Comparison of ENCODE assay signal across 10 cellular contexts in the genomic region with DNA sequence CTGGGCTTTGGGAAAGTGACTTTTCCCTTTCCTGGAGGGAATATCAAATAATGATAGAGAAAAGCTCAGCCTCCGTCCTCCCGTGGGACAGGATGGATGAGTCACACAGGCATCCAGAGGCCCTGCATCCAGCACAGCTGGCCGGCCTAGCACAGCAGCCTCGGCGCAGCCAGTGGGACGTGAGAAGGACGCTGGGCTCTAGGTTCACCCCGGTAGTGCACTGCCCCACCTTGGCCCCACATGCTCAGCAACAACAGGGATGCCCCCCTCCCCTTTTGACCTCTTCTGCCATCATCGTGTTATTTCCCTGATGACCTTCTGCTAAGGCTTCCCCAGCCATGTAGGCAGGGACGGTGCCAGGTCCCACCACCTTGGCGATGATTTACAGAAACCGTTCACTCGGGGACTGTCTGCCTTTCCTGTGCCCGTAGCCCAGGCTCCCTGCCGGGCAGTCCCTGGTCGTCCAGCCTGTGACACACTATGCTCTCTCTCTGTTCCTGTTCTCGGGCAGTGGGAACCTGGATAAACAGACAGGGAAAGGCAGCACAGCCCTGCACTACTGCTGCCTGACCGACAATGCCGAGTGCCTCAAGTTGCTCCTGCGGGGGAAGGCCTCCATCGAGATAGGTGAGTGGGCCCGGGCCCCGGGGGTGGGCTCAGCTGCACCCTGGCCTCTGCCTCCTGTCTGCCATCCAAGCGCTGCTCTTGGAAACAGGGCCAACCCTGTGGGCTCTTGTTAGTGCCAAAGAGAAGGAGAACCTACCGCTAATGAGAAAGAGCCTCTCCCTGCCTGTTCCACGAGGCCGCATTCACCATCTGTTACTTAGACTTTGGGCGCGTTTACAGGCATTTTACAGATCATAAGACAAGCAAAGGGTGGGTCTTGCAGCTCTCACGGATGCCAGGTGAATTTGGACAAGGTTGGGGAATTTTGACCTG. TPM values are rescaled to one million over a fixed set of nuclear protein-coding genes. Genes with fewer than 3 reads are reported as not detected.
DNase-seq lines count a peak whose midpoint lies in the region; ATAC-seq and TF ChIP-seq lines count a peak whose summit lies in the region.
"Had no signal": no experiment of that assay in that cellular context is flagged by ENCODE, and none has a peak within 500 bp of the region (broad histone marks: within the 10 kb centered on the region; RNA-seq: fewer than 3 reads in every experiment).

No MANE protein-coding gene starts in this region.

- H3T11ph ChIP-seq in H9 (ENCODE audit: low read length): no peak overlapping the region

- no peaks in the 10 kb centered on the region for H3K27me3 ChIP-seq in H9 (ENCODE audit: insufficient read depth, low read length)
- H3K27me3 ChIP-seq in heart left ventricle: no peaks in the 10 kb centered on the region

- no peak overlapping the region for H3K4ac ChIP-seq in H9 (ENCODE audit: low read depth, low read length)

- H3K9me3 Mint-ChIP-seq in H9: no peaks in the 10 kb centered on the region

- H3K27ac ChIP-seq in H9 (ENCODE audit: insufficient read length, low read depth, low read length): no peak overlapping the region
- H3K27ac ChIP-seq in angular gyrus (ENCODE audit: low read depth, low read length): peak overlapping the region; percentile 56
- peak overlapping the region in 11 of 12 donors; percentile 19 to 88 (median 67) for H3K27ac ChIP-seq in heart left ventricle

- intact Hi-C loops in heart left ventricle (cut with DNase I): no loop called here

- DNase-seq in H9: peak; percentile 52
- DNase-seq in heart left ventricle: peak; percentile 83 to 92 (median 88)
- DNase-seq in smooth muscle cell of the brain vasculature (ENCODE audit: low read depth, low spot score): peak; percentile 61
- DNase-seq in DMS114 treated with DMSO at 0.1 percent for 48 hours (lab: John Stamatoyannopoulos, UW; ENCODE audit: unreplicated experiment): no peak
- DNase-seq: activated CD8-positive, alpha-beta T cell treated with anti-CD3 and anti-CD28 coated beads, Interleukin-2, amount 10 ng/mL, durations not matched to agents 7 days and 5 days; NCI-H1092 treated with DMSO at 0.1 percent for 48 hours had no signal

- no peak overlapping the region for H3K23ac ChIP-seq in H9 (ENCODE audit: insufficient read length, low read depth, low read length)

- H3K18ac ChIP-seq in H9 (ENCODE audit: insufficient read length, low read depth, low read length): no peak overlapping the region

- H3K4me1 ChIP-seq in H9 (ENCODE audit: insufficient read depth, low read length) (peaks cover 6% of the 10 kb centered on the region; the same call in 1 of the 2 replicates), heart left ventricle (peaks cover 0 to 40% (median 18%) of the 10 kb centered on the region in 12 donors)

- no peak overlapping the region for H3K4me2 ChIP-seq in H9 (ENCODE audit: insufficient read depth, insufficient read length, low read length)

- no CpG with 5 or more reads among the region's 30 CpGs for WGBS in H9 (ENCODE audit: extremely low coverage, insufficient read length, low lambda C conversion rate)
- 67 to 78% (median 72%) methylated on average over 27 to 30 of the region's 30 CpGs for WGBS in heart left ventricle, 4 donors

- H3K9ac ChIP-seq in H9 (ENCODE audit: extremely low read depth, insufficient read length, low read length): no peak overlapping the region

- H2BK12ac ChIP-seq in H9 (ENCODE audit: insufficient read length, low read depth, low read length): no peak overlapping the region

- H3K27me3 Mint-ChIP-seq in H9 (ENCODE audit: low read depth): no peaks in the 10 kb centered on the region

- no peaks in the 10 kb centered on the region for H3K9me3 ChIP-seq in H9 (ENCODE audit: control insufficient read depth, low read depth, low read length)
- H3K9me3 ChIP-seq in heart left ventricle: no peaks in the 10 kb centered on the region

- no peaks in the 10 kb centered on the region for H4K20me1 ChIP-seq in H9 (ENCODE audit: control insufficient read depth, insufficient read depth, insufficient read length)

- no peak overlapping the region for H3K14ac ChIP-seq in H9 (ENCODE audit: insufficient read depth, low read length)

- H3K79me1 ChIP-seq in H9 (ENCODE audit: insufficient read depth, low read depth, low read length, poor library complexity, severe bottlenecking): no peaks in the 10 kb centered on the region

- TF ChIP-seq CTCF in H9 (conservative IDR thresholded peaks at IDR 0.05): no peak
- TF ChIP-seq CTCF in heart left ventricle (IDR thresholded peaks at IDR 0.05): no peak

- no peak overlapping the region for H3K4me3 Mint-ChIP-seq in H9
- H3K4me3 Mint-ChIP-seq: activated CD8-positive, alpha-beta T cell treated with anti-CD3 and anti-CD28 coated beads, Interleukin-2, amount 10 ng/mL, durations not matched to agents 7 days and 5 days had no signal

- H3K27ac Mint-ChIP-seq in H9: peak overlapping the region in 2 of 3 experiments; percentile 55 to 68; a peak in 4 of 7 replicates
- H3K27ac Mint-ChIP-seq: activated CD8-positive, alpha-beta T cell treated with anti-CD3 and anti-CD28 coated beads, Interleukin-2, amount 10 ng/mL, durations not matched to agents 7 days and 5 days had no signal

- no peak for TF ChIP-seq POLR2A in heart left ventricle (IDR thresholded peaks at IDR 0.05)

- H2BK15ac ChIP-seq in H9 (ENCODE audit: low read depth, low read length): no peak overlapping the region

- peaks cover 24 to 47% (median 41%) of the 10 kb centered on the region in 3 experiments for H3K36me3 Mint-ChIP-seq in H9 (ENCODE audit: insufficient read depth in 1 of 3, low read depth in 3 of 3)

- no peak overlapping the region for H2BK120ac ChIP-seq in H9 (ENCODE audit: low read depth, low read length, poor library complexity, severe bottlenecking)

- ATAC-seq in heart left ventricle (peak; percentile 71 to 89 (median 84)), GM21529 (IDR thresholded peaks at IDR 0.05; ENCODE audit: unreplicated experiment) (no peak), HG03135 (IDR thresholded peaks at IDR 0.05; ENCODE audit: unreplicated experiment) (no peak), GM18502 (IDR thresholded peaks at IDR 0.05; ENCODE audit: poor library complexity, unreplicated experiment) (no peak)
- ATAC-seq: activated CD8-positive, alpha-beta T cell treated with anti-CD3 and anti-CD28 coated beads, Interleukin-2, amount 10 ng/mL, durations not matched to agents 7 days and 5 days had no signal

- H3K79me2 ChIP-seq in H9 (ENCODE audit: insufficient read depth, low read length): no peaks in the 10 kb centered on the region

- H4K91ac ChIP-seq in H9 (ENCODE audit: insufficient read length, low read depth, low read length): no peak overlapping the region

- no peaks in the 10 kb centered on the region for H3K23me2 ChIP-seq in H9 (ENCODE audit: insufficient read length, low read depth, low read length, poor library complexity, severe bottlenecking)

- H4K8ac ChIP-seq in H9 (replicated peaks; ENCODE audit: insufficient read length, low read depth, low read length): no peak overlapping the region

- H2BK5ac ChIP-seq in H9 (ENCODE audit: insufficient read length, low read length): no peak overlapping the region

- H2AFZ ChIP-seq in H9 (ENCODE audit: low read length): no peak overlapping the region

- H2BK20ac ChIP-seq in H9 (ENCODE audit: low read depth, low read length, poor library complexity, severe bottlenecking): no peak overlapping the region

- no peak overlapping the region for H3K56ac ChIP-seq in H9 (ENCODE audit: insufficient read length, low read depth, low read length)

- H2AK5ac ChIP-seq in H9 (ENCODE audit: insufficient read length, low read length): no peak overlapping the region

- H3K4me3 ChIP-seq in heart left ventricle: no peak overlapping the region

- no peak overlapping the region for H4K5ac ChIP-seq in H9 (ENCODE audit: insufficient read length, low read depth, low read length)

- peaks cover 7 to 12% of the 10 kb centered on the region in 2 experiments; a peak in 2 of 4 replicates for H3K4me1 Mint-ChIP-seq in H9

- H3K36me3 ChIP-seq in heart left ventricle: peaks cover 0 to 83% (median 42%) of the 10 kb centered on the region in 9 donors

RNA-seq across cellular contexts. Expression of a gene that starts 44.6 kb away (rescaled TPM):
- 38.7 and 38.9 TPM in 2 replicates for total RNA-seq in H9 (2021)
- total RNA-seq in heart left ventricle: 100 to 1,000 TPM in 6 of 9 donors, 10 to 100 TPM in 3; 26.5 to 163 (median 104) TPM
- polyA plus RNA-seq in heart left ventricle: 100 to 1,000 TPM in 1 of 2 donors, 10 to 100 TPM in 1; 85.6 to 165 TPM

RNA-seq across cellular contexts. Expression of a gene that starts 44.8 kb away (rescaled TPM):
- total RNA-seq in H9 (2021) (89.5 and 95.5 TPM in 2 replicates), heart left ventricle (10 to 100 TPM; 13.8 to 27.5 (median 18.3) TPM)
- polyA plus RNA-seq in heart left ventricle: 10 to 100 TPM; 12.0 to 21.9 TPM

Comparison
In these comparisons a context has a peak if more than half of its experiments do, and no peak if none do; other contexts are left out.
1. ATAC-seq: peak in heart left ventricle (4 of 4); none in GM21529 (single experiment), HG03135 (single experiment) and GM18502 (single experiment).